22 cellular contexts compared by ENCODE assay signal in the genomic region with DNA sequence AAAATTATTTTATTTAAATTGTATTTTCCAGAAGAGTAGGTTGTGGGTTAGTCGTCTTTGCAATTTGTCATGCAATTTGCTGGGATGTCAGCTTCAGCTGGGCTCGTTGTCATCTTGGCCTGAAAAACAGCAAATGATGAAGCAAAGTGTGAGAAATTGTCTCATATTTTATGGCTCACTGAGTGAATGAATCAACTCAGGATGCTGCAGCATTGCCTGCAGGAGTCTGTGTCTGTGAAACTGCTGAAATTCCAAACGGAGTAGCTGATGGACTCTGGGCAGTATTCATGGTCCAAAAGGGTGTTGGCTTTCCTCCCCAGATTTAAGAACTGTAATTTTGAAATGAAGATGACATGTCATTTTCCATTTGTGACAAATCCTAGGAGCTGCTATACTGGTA. TPM values are rescaled to one million over a fixed set of nuclear protein-coding genes. Genes with fewer than 3 reads are reported as not detected.
DNase-seq lines count a peak whose midpoint lies in the region; FAIRE-seq and TF ChIP-seq lines count a peak whose summit lies in the region.
"Had no signal": no experiment of that assay in that cellular context is flagged by ENCODE, and none has a peak within 500 bp of the region (broad histone marks: within the 10 kb centered on the region; RNA-seq: fewer than 3 reads in every experiment).

No MANE protein-coding gene starts in this region.

- dilution Hi-C loops in mammary epithelial cell (cut with HindIII; ENCODE audit: low sequenced_read_pairs): no loop called here
- dilution Hi-C loops in keratinocyte (cut with MboI; ENCODE audit: extremely low pct_ligation_motif_present, low sequenced_read_pairs): no loop called here

- H3K9me3 ChIP-seq in GM23248 (ENCODE audit: low read depth) (no peaks in the 10 kb centered on the region), mammary epithelial cell (replicated peaks; ENCODE audit: insufficient read depth, low read length) (no peaks in the 10 kb centered on the region), keratinocyte (ENCODE audit: control insufficient read depth, low read depth, low read length) (no peaks in the 10 kb centered on the region), spleen (no peaks in the 10 kb centered on the region), sigmoid colon (no peaks in the 10 kb centered on the region)
- H3K9me3 ChIP-seq: HAP-1, left lung, right lobe of liver had no signal

- no peak overlapping the region for H3K4me2 ChIP-seq in GM23248 (ENCODE audit: unreplicated experiment)
- H3K4me2 ChIP-seq in mammary epithelial cell (ENCODE audit: insufficient read depth, low read depth, low read length): no peak overlapping the region
- H3K4me2 ChIP-seq in keratinocyte (ENCODE audit: control insufficient read depth, extremely low read depth, insufficient read depth, low read depth, low read length): no peak overlapping the region

- H3K36me3 Mint-ChIP-seq in immature natural killer cell: no peaks in the 10 kb centered on the region
- H3K36me3 Mint-ChIP-seq: activated CD8-positive, alpha-beta memory T cell treated with anti-CD3 and anti-CD28 coated beads, Interleukin-2, amount 10 ng/mL, durations not matched to agents 7 days and 5 days; naive thymus-derived CD8-positive, alpha-beta T cell; WTC11 had no signal

- no peak overlapping the region for H3K4me3 Mint-ChIP-seq in immature natural killer cell
- H3K4me3 Mint-ChIP-seq: activated CD8-positive, alpha-beta memory T cell treated with anti-CD3 and anti-CD28 coated beads, Interleukin-2, amount 10 ng/mL, durations not matched to agents 7 days and 5 days; endodermal cell; naive thymus-derived CD8-positive, alpha-beta T cell; WTC11 had no signal

- H3K36me3 ChIP-seq in ACC112 (ENCODE audit: insufficient read depth, low read length): no peaks in the 10 kb centered on the region
- H3K36me3 ChIP-seq in GM23248 (ENCODE audit: low read depth): no peaks in the 10 kb centered on the region
- no peaks in the 10 kb centered on the region for H3K36me3 ChIP-seq in mammary epithelial cell (ENCODE audit: insufficient read depth, low read length)
- H3K36me3 ChIP-seq in keratinocyte (ENCODE audit: control insufficient read depth in 2 of 2, extremely low read depth in 1 of 2, insufficient read depth in 2 of 2, low read length in 2 of 2): no peaks in the 10 kb centered on the region
- H3K36me3 ChIP-seq in spleen: no peaks in the 10 kb centered on the region
- no peaks in the 10 kb centered on the region for H3K36me3 ChIP-seq in sigmoid colon
- H3K36me3 ChIP-seq: HAP-1, left lung, right lobe of liver had no signal

- intact Hi-C loops in mammary epithelial cell (cut with micrococcal nuclease): no loop called here
- intact Hi-C loops in spleen (cut with DNase I; ENCODE audit: low total_unique reads): no loop called here
- intact Hi-C loops in sigmoid colon (cut with DNase I): no loop called here

- H3K27ac ChIP-seq in ACC112 (ENCODE audit: low read depth, low read length) (peak overlapping the region; percentile 85), GM23248 (no peak overlapping the region), mammary epithelial cell (ENCODE audit: insufficient read depth, low read depth, low read length) (no peak overlapping the region), keratinocyte (ENCODE audit: control insufficient read depth, insufficient read depth, low read length) (no peak overlapping the region), spleen (no peak overlapping the region), sigmoid colon (no peak overlapping the region)
- H3K27ac ChIP-seq: left lung, right lobe of liver had no signal

- BruUV-seq in mammary epithelial cell (replicated peaks; lab: Mats Ljungman, UMichigan): no TSS peak

- DNase-seq in GM23248 (peak; percentile 75), mammary epithelial cell (peak; percentile 14), keratinocyte (ENCODE audit: low read depth, low spot score) (no peak), spleen (no peak), immature natural killer cell (no peak), sigmoid colon (no peak), Kasumi-1 (lab: John Stamatoyannopoulos, UW) (no peak)
- DNase-seq: activated CD8-positive, alpha-beta memory T cell treated with anti-CD3 and anti-CD28 coated beads, Interleukin-2, amount 10 ng/mL, durations not matched to agents 7 days and 5 days; activated naive CD4-positive, alpha-beta T cell treated with anti-CD3 and anti-CD28 coated beads, Interleukin-2, amount 50 U/mL, for 16 hours; caudate nucleus; endodermal cell; left lung; naive thymus-derived CD8-positive, alpha-beta T cell; NCI-H1436; right lobe of liver; stimulated activated naive CD4-positive, alpha-beta T cell treated with Interleukin-2 at 50 U/mL for 16 hours had no signal

- FAIRE-seq in keratinocyte (lab: Jason Lieb, UNC): peak; percentile 73
- FAIRE-seq: D721Med, K562, urothelium cell line had no signal

- H3K27ac Mint-ChIP-seq in immature natural killer cell: no peak overlapping the region
- H3K27ac Mint-ChIP-seq: activated CD8-positive, alpha-beta memory T cell treated with anti-CD3 and anti-CD28 coated beads, Interleukin-2, amount 10 ng/mL, durations not matched to agents 7 days and 5 days; endodermal cell; naive thymus-derived CD8-positive, alpha-beta T cell; WTC11 had no signal

- H3K4me3 ChIP-seq in ACC112 (ENCODE audit: low read depth, low read length) (no peak overlapping the region), GM23248 (no peak overlapping the region), mammary epithelial cell (replicated peaks in 1 of 3; ENCODE audit: insufficient read depth in 1 of 3, low read depth in 2 of 3, low read length in 3 of 3) (no peak overlapping the region), keratinocyte (ENCODE audit: control insufficient read depth in 2 of 3, extremely low read depth in 1 of 3, insufficient read depth in 2 of 3, low read depth in 1 of 3, low read length in 3 of 3) (no peak overlapping the region), spleen (no peak overlapping the region), sigmoid colon (no peak overlapping the region)
- H3K4me3 ChIP-seq: HAP-1, K562, left lung, right lobe of liver had no signal

- H3K4me1 ChIP-seq in ACC112 (ENCODE audit: control insufficient read depth, insufficient read depth, low read length, unreplicated experiment): peaks cover 36% of the 10 kb centered on the region
- peaks cover 16% of the 10 kb centered on the region; the same call in 1 of the 2 replicates for H3K4me1 ChIP-seq in GM23248 (ENCODE audit: insufficient read depth)
- H3K4me1 ChIP-seq in mammary epithelial cell (ENCODE audit: insufficient read depth, low read length): peaks cover 14% of the 10 kb centered on the region
- H3K4me1 ChIP-seq in keratinocyte (ENCODE audit: control insufficient read depth, extremely low read depth, insufficient read depth, low read length): peaks cover 6% of the 10 kb centered on the region
- peaks cover 0 to 8% (median 0%) of the 10 kb centered on the region in 6 donors for H3K4me1 ChIP-seq in spleen
- H3K4me1 ChIP-seq in sigmoid colon: peaks cover 0 to 16% (median 12%) of the 10 kb centered on the region in 4 donors
- H3K4me1 ChIP-seq: HAP-1 had no signal

- H3K9ac ChIP-seq in GM23248 (no peak overlapping the region), mammary epithelial cell (ENCODE audit: insufficient read depth, low read length) (no peak overlapping the region), keratinocyte (ENCODE audit: control insufficient read depth, extremely low read depth, insufficient read depth, low read length) (no peak overlapping the region)

- TF ChIP-seq EP300 in sigmoid colon (IDR thresholded peaks at IDR 0.05): no peak

- H3K79me2 ChIP-seq in ACC112 (ENCODE audit: control insufficient read depth, insufficient read depth, low read length, unreplicated experiment) (no peaks in the 10 kb centered on the region), GM23248 (ENCODE audit: insufficient read depth) (no peaks in the 10 kb centered on the region), mammary epithelial cell (ENCODE audit: insufficient read depth, low read length) (no peaks in the 10 kb centered on the region), keratinocyte (ENCODE audit: control insufficient read depth, insufficient read depth, low read length) (no peaks in the 10 kb centered on the region)

- H3K9me2 ChIP-seq in GM23248 (ENCODE audit: insufficient read depth): no peaks in the 10 kb centered on the region

- no peaks in the 10 kb centered on the region for H4K20me1 ChIP-seq in GM23248 (ENCODE audit: insufficient read depth)
- no peaks in the 10 kb centered on the region for H4K20me1 ChIP-seq in mammary epithelial cell (ENCODE audit: insufficient read depth, low read length)
- no peaks in the 10 kb centered on the region for H4K20me1 ChIP-seq in keratinocyte (ENCODE audit: control insufficient read depth, extremely low read depth, insufficient read depth, low read length)

- peaks cover 0 to 5% (median under 1%) of the 10 kb centered on the region in 6 donors for H3K9me3 Mint-ChIP-seq in immature natural killer cell
- H3K9me3 Mint-ChIP-seq: endodermal cell; naive thymus-derived CD8-positive, alpha-beta T cell; WTC11 had no signal

- in situ Hi-C loops in GM23248 (cut with MboI): no loop called here
- in situ Hi-C loops in mammary epithelial cell (cut with MboI; ENCODE audit: low sequenced_read_pairs in 2 of 2): no loop called here

- 0 to 1% methylated on average over 3 of the region's 3 CpGs for WGBS in GM23248 (ENCODE audit: low coverage in 1 of 2, low lambda C conversion rate in 2 of 2, missing lambda C conversion rate in 2 of 2), 2 experiments
- WGBS in mammary epithelial cell (ENCODE audit: low coverage, missing lambda C conversion rate): 55% methylated on average over 3 of the region's 3 CpGs
- 66 to 81% (median 68%) methylated on average over 3 of the region's 3 CpGs for whole genome bisulfite sequencing in spleen, 5 donors
- 61 to 68% methylated on average over 3 of the region's 3 CpGs for WGBS in sigmoid colon, 2 donors

- H2AFZ ChIP-seq in ACC112 (ENCODE audit: low read length, unreplicated experiment) (no peak overlapping the region), GM23248 (no peak overlapping the region), mammary epithelial cell (ENCODE audit: low read depth, low read length) (no peak overlapping the region), keratinocyte (ENCODE audit: control insufficient read depth, low read length) (no peak overlapping the region)

- H3F3A ChIP-seq in GM23248 (ENCODE audit: insufficient read depth): peaks cover 29% of the 10 kb centered on the region

- TF ChIP-seq POLR2A in spleen (IDR thresholded peaks at IDR 0.05) (no peak), sigmoid colon (IDR thresholded peaks at IDR 0.05) (no peak)

- peaks cover 0 to 1% (median 0%) of the 10 kb centered on the region in 3 donors for H3K27me3 Mint-ChIP-seq in immature natural killer cell (ENCODE audit: low read depth in 3 of 3)
- H3K27me3 Mint-ChIP-seq: activated CD8-positive, alpha-beta memory T cell treated with anti-CD3 and anti-CD28 coated beads, Interleukin-2, amount 10 ng/mL, durations not matched to agents 7 days and 5 days had no signal

- TF ChIP-seq CTCF in mammary epithelial cell (conservative IDR thresholded peaks at IDR 0.05 in 1 of 2, IDR thresholded peaks at IDR 0.05 in 1 of 2; ENCODE audit: extremely low read depth in 1 of 2, insufficient read depth in 1 of 2, low read depth in 1 of 2, low read length in 2 of 2) (no peak), keratinocyte (optimal IDR thresholded peaks at IDR 0.05 in 1 of 3, IDR thresholded peaks at IDR 0.05 in 1 of 3, conservative IDR thresholded peaks at IDR 0.05 in 1 of 3; ENCODE audit: extremely low read depth in 1 of 3, insufficient read depth in 2 of 3, low read length in 3 of 3) (no peak), spleen (IDR thresholded peaks at IDR 0.05 in 8 of 11, conservative IDR thresholded peaks at IDR 0.05 in 3 of 11) (no peak), sigmoid colon (IDR thresholded peaks at IDR 0.05) (no peak)

- CTCF ChIA-PET in mammary epithelial cell (lab: Charles Lee; ENCODE audit: low non-redundant PET): no interaction called here

- H3K4me1 Mint-ChIP-seq in immature natural killer cell: no peaks in the 10 kb centered on the region
- H3K4me1 Mint-ChIP-seq: activated CD8-positive, alpha-beta memory T cell treated with anti-CD3 and anti-CD28 coated beads, Interleukin-2, amount 10 ng/mL, durations not matched to agents 7 days and 5 days; naive thymus-derived CD8-positive, alpha-beta T cell; WTC11 had no signal

- no peaks in the 10 kb centered on the region for H3K27me3 ChIP-seq in ACC112 (ENCODE audit: insufficient read depth, low read length)
- H3K27me3 ChIP-seq in GM23248 (replicated peaks; ENCODE audit: insufficient read depth): no peaks in the 10 kb centered on the region
- H3K27me3 ChIP-seq in mammary epithelial cell (ENCODE audit: insufficient read depth, low read length): no peaks in the 10 kb centered on the region
- no peaks in the 10 kb centered on the region for H3K27me3 ChIP-seq in keratinocyte (ENCODE audit: control insufficient read depth, extremely low read depth, insufficient read depth, low read length)
- H3K27me3 ChIP-seq in spleen (replicated peaks in 1 of 7): no peaks in the 10 kb centered on the region
- H3K27me3 ChIP-seq in sigmoid colon: no peaks in the 10 kb centered on the region
- H3K27me3 ChIP-seq: left lung, right lobe of liver had no signal

- no peaks in the 10 kb centered on the region for H3K9me1 ChIP-seq in keratinocyte (ENCODE audit: control insufficient read depth, extremely low read depth, insufficient read depth, low read length)

RNA-seq across cellular contexts. Expression of a gene that starts 37.2 kb away (rescaled TPM):
- total RNA-seq in GM23248 (2014; rRNA removed; shearing (Covaris generic)): 20.0 TPM in 2 replicates
- 15.5 and 15.9 TPM in 2 replicates for polyA plus RNA-seq in GM23248 (2016; fragmentation: Nextera tagmentation; extraction: Ambion mirVana)
- total RNA-seq in mammary epithelial cell: 10 to 100 TPM in 1 of 2 donors, 1 to 10 TPM in 1; 1.0 to 14.0 TPM
- polyA plus RNA-seq in mammary epithelial cell: 5.3 TPM
- polyA minus RNA-seq in mammary epithelial cell: 12.8 TPM
- 2.7 to 65.4 TPM (median 23.4 TPM) in 3 replicates for polyA plus RNA-seq in keratinocyte
- 5.1 TPM for polyA plus RNA-seq in keratinocyte (2011; ENCODE audit: low read depth)
- polyA plus RNA-seq in keratinocyte (2011; cell fraction: cytosol; rRNA removed): 7.6 and 11.8 TPM in 2 replicates
- 56.0 and 72.0 TPM in 2 replicates for polyA plus RNA-seq in keratinocyte (2011; cell fraction: nucleus; rRNA removed)
- 3.7 and 8.9 TPM in 2 replicates for polyA plus RNA-seq in keratinocyte (2012; ENCODE audit: low replicate concordance)
- polyA minus RNA-seq in keratinocyte: 4.8 to 21.1 TPM (median 11.8 TPM) in 3 replicates
- 2.3 TPM for polyA minus RNA-seq in keratinocyte (2011; cell fraction: cytosol; rRNA and poly(A)+ RNA removed)
- 29.4 and 69.4 TPM in 2 replicates for polyA minus RNA-seq in keratinocyte (2011; cell fraction: nucleus; rRNA and poly(A)+ RNA removed)
- total RNA-seq in spleen: 10 to 100 TPM in 2 of 7 donors, 1 to 10 TPM in 1, under 1 TPM in 4; 0.28 to 28.4 (median 0.94) TPM
- 1 to 10 TPM in 1 of 3 donors, under 1 TPM in 2; 0.59 to 3.7 (median 0.61) TPM for polyA plus RNA-seq in spleen
- polyA plus RNA-seq in immature natural killer cell: 1 to 10 TPM in 2 of 3 donors, not detected in 1; 1.8 to 2.1 TPM
- 1 to 10 TPM in 1 of 4 donors, under 1 TPM in 2, not detected in 1; 0.36 to 3.4 (median 0.66) TPM for total RNA-seq in sigmoid colon
- 100 to 1,000 TPM in 1 of 3 donors, 10 to 100 TPM in 2; 12.6 to 109 (median 13.4) TPM for polyA plus RNA-seq in sigmoid colon
- total RNA-seq: endodermal cell, WTC11 had no signal

RNA-seq across cellular contexts. Expression of a gene that starts 58.9 kb away (rescaled TPM):
- total RNA-seq in GM23248 (2014; rRNA removed; shearing (Covaris generic)): 8.1 and 13.5 TPM in 2 replicates
- polyA plus RNA-seq in GM23248 (2016; fragmentation: Nextera tagmentation; extraction: Ambion mirVana) (16.3 and 17.9 TPM in 2 replicates), mammary epithelial cell (0.06 TPM), keratinocyte (0.08 to 0.29 TPM in 2 of 3 replicates, not detected in the other), spleen (10 to 100 TPM; 17.8 to 36.0 (median 29.0) TPM), immature natural killer cell (not detected), sigmoid colon (1 to 10 TPM in 1 of 3 donors, under 1 TPM in 1, not detected in 1; 0.60 to 1.5 TPM)
- total RNA-seq in mammary epithelial cell (under 1 TPM in 1 of 2 donors, not detected in 1; 0.17 TPM), spleen (100 to 1,000 TPM in 3 of 7 donors, 10 to 100 TPM in 4; 52.7 to 143 (median 87.4) TPM), sigmoid colon (1 to 10 TPM in 1 of 4 donors, under 1 TPM in 2, not detected in 1; 0.33 to 9.6 (median 0.95) TPM)
- polyA minus RNA-seq in mammary epithelial cell (not detected), keratinocyte (0.23 TPM in 1 of 3 replicates, not detected in the others)
- polyA plus RNA-seq in keratinocyte (2011; ENCODE audit: low read depth): not detected
- 0.09 and 0.19 TPM in 2 replicates for polyA plus RNA-seq in keratinocyte (2011; cell fraction: cytosol; rRNA removed)
- polyA plus RNA-seq in keratinocyte (2011; cell fraction: nucleus; rRNA removed): 0.08 and 0.37 TPM in 2 replicates
- polyA plus RNA-seq in keratinocyte (2012; ENCODE audit: low replicate concordance): 0.48 TPM in 1 of 2 replicates, not detected in the other
- not detected for polyA minus RNA-seq in keratinocyte (2011; cell fraction: cytosol; rRNA and poly(A)+ RNA removed)
- not detected in 2 replicates for polyA minus RNA-seq in keratinocyte (2011; cell fraction: nucleus; rRNA and poly(A)+ RNA removed)
- total RNA-seq: activated CD8-positive, alpha-beta memory T cell treated with anti-CD3 and anti-CD28 coated beads, Interleukin-2, amount 10 ng/mL, durations not matched to agents 7 days and 5 days; K562; naive thymus-derived CD8-positive, alpha-beta T cell had no signal
- polyA plus RNA-seq: K562; naive thymus-derived CD8-positive, alpha-beta T cell had no signal

Comparison
In these comparisons a context has a peak if more than half of its experiments do, and no peak if none do; other contexts are left out.
1. DNase-seq: peak in GM23248 (single experiment) and mammary epithelial cell (single experiment); none in keratinocyte (single experiment), spleen (single experiment), immature natural killer cell (0 of 3), sigmoid colon (single experiment) and Kasumi-1 (0 of 2).